In the genomic region with DNA sequence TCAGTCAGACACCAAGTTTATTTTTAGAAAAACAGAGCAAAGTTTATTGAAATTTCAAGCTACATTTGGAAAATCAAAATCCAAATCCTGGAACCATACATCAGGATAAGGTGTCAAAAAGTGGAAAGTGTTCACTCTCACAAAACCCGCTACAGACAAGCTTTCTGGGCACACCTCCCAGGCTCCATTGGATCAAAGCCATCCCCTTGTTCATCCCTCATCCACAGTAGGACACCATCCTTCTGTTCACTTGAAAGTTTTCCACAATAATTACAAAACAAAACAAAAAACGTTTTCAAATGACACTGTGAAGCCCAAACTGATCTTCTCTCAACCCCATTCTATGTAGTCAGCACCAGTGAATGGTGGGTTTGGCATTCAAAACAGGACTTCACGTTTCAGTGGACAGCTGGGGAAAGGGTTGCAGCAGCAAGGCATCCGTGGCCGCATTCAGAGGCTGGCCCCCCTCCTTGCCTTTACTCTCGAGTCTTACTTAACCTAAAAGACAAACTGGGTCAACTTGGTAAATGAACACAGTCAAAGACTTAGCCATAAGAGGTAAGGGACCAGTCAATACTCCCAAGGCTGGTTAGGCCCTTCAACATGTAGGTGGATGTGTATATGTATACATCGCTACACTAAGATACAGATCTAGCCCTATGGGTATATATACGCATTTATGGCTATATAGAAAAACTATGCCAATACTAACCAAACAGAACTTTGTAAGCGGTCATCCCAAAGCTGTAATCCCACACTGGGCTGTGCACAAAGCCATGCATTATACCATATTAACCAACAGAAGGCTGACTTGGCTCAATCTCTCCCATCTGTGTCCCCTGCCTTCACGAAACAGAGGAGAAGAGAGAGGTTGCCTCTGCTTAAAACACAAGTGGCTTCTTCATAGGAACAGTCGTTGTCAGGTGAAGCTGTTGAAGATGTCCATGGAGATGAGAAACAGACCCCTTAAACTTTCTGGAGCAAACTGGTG, we compare ENCODE assay signal across 9 cellular contexts.
DNase-seq lines count a peak whose midpoint lies in the region; ATAC-seq and TF ChIP-seq lines count a peak whose summit lies in the region.
"Had no signal": no experiment of that assay in that cellular context is flagged by ENCODE, and none has a peak within 500 bp of the region (broad histone marks: within the 10 kb centered on the region; RNA-seq: fewer than 3 reads in every experiment).

No MANE protein-coding gene starts in this region.

- TF ChIP-seq EP300 in esophagus muscularis mucosa (IDR thresholded peaks at IDR 0.05): no peak

- peak overlapping the region; percentile 99 to 100 (median 100) for H3K27ac Mint-ChIP-seq in CD4-positive, alpha-beta memory T cell

- peaks cover 80% of the 10 kb centered on the region for H3K4me1 ChIP-seq in CD4-positive, alpha-beta memory T cell (ENCODE audit: insufficient read depth, low read length)
- H3K4me1 ChIP-seq in RWPE2 (ENCODE audit: insufficient read depth, poor library complexity, severe bottlenecking) (peaks cover 27% of the 10 kb centered on the region), esophagus muscularis mucosa (peaks cover 18 to 56% (median 48%) of the 10 kb centered on the region in 4 donors), prostate gland (replicated peaks) (no peaks in the 10 kb centered on the region)

- no peaks in the 10 kb centered on the region for H3K27me3 ChIP-seq in CD4-positive, alpha-beta memory T cell (ENCODE audit: insufficient read depth, low read length)
- H3K27me3 ChIP-seq in RWPE2 (ENCODE audit: insufficient read depth, poor library complexity, severe bottlenecking): no peaks in the 10 kb centered on the region
- no peaks in the 10 kb centered on the region for H3K27me3 ChIP-seq in esophagus muscularis mucosa
- H3K27me3 ChIP-seq in prostate gland (replicated peaks; ENCODE audit: insufficient read depth): no peaks in the 10 kb centered on the region

- H3K36me3 ChIP-seq in CD4-positive, alpha-beta memory T cell (ENCODE audit: insufficient read depth, low read length): peaks cover 27% of the 10 kb centered on the region
- H3K36me3 ChIP-seq in RWPE2 (ENCODE audit: low read depth): peaks cover 34% of the 10 kb centered on the region
- H3K36me3 ChIP-seq in esophagus muscularis mucosa: peaks cover 16 to 28% (median 22%) of the 10 kb centered on the region in 4 donors
- peaks cover 0 to 5% of the 10 kb centered on the region in 2 donors for H3K36me3 ChIP-seq in prostate gland

- no peaks in the 10 kb centered on the region for H3K9me3 ChIP-seq in CD4-positive, alpha-beta memory T cell (ENCODE audit: control insufficient read depth in 1 of 2, low read length in 2 of 2)
- no peaks in the 10 kb centered on the region for H3K9me3 ChIP-seq in RWPE2 (ENCODE audit: severe bottlenecking)
- no peaks in the 10 kb centered on the region for H3K9me3 ChIP-seq in esophagus muscularis mucosa
- no peaks in the 10 kb centered on the region for H3K9me3 ChIP-seq in prostate gland

- TF ChIP-seq CTCF in RWPE2 (IDR thresholded peaks at IDR 0.05; ENCODE audit: poor library complexity, severe bottlenecking) (no peak), esophagus muscularis mucosa (IDR thresholded peaks at IDR 0.05) (no peak), prostate gland (IDR thresholded peaks at IDR 0.05) (peak in 1 of 4 experiments; percentile 10)

- TF ChIP-seq POLR2A in esophagus muscularis mucosa (IDR thresholded peaks at IDR 0.05; ENCODE audit: low read depth): no peak
- TF ChIP-seq POLR2A in prostate gland (IDR thresholded peaks at IDR 0.05): no peak

- POLR2A ChIA-PET in CD4-positive, alpha-beta memory T cell (lab: Charles Lee; ENCODE audit: partially characterized antibody): interaction anchor here (1.2 to 18.8 kb wide), 10 partner anchors 8 to 378 kb away, joined by 3 to 1740 read pairs (median 19); a partner anchor contains a TSS

- peak overlapping the region; percentile 95 for H3K27ac ChIP-seq in CD4-positive, alpha-beta memory T cell (ENCODE audit: low read depth, low read length)
- peak overlapping the region; percentile 77 for H3K27ac ChIP-seq in RWPE2 (ENCODE audit: poor library complexity, severe bottlenecking)
- H3K27ac ChIP-seq in esophagus muscularis mucosa (replicated peaks in 1 of 4): peak overlapping the region; percentile 94 to 97 (median 96)
- H3K27ac ChIP-seq in prostate gland: peak overlapping the region; percentile 98

- intact Hi-C loops in CD4-positive, alpha-beta memory T cell (cut with micrococcal nuclease): no loop called here
- intact Hi-C loops in esophagus muscularis mucosa (cut with DNase I): no loop called here
- intact Hi-C loops in prostate gland (cut with DNase I): no loop called here

- peaks cover 28 to 39% of the 10 kb centered on the region in 2 donors for H3K36me3 Mint-ChIP-seq in CD4-positive, alpha-beta memory T cell

- WGBS in esophagus muscularis mucosa: 67% methylated on average over 11 of the region's 11 CpGs
- 73% methylated on average over 8 of the region's 11 CpGs for WGBS in prostate gland

- CTCF ChIA-PET in CD4-positive, alpha-beta memory T cell (lab: Charles Lee; ENCODE audit: partially characterized antibody): interaction anchor here (1.7 to 17.4 kb wide), 4 partner anchors 27 to 63 kb away, joined by 4 to 462 read pairs (median 46); a partner anchor contains a TSS

- H3K9me3 Mint-ChIP-seq in CD4-positive, alpha-beta memory T cell: peaks cover 0 to 31% (median 0%) of the 10 kb centered on the region in 8 donors

- DNase-seq in CD4-positive, alpha-beta memory T cell: peak; percentile 45 to 63 (median 60)
- DNase-seq in RWPE2 (ENCODE audit: low spot score) (no peak), esophagus muscularis mucosa (ENCODE audit: extremely low spot score) (no peak), prostate gland (ENCODE audit: low spot score) (no peak), superior temporal gyrus (ENCODE audit: extremely low spot score) (no peak), 8988T (no peak), MV-4-11 (lab: John Stamatoyannopoulos, UW) (no peak), SKM-1 treated with dmso at 0.1 percent for 144 hours (lab: John Stamatoyannopoulos, UW; ENCODE audit: unreplicated experiment) (no peak)
- DNase-seq: NCI-H524 treated with DMSO at 0.1 percent for 48 hours had no signal

- peak overlapping the region; percentile 88 to 97 (median 96) for H3K4me3 Mint-ChIP-seq in CD4-positive, alpha-beta memory T cell

- no peaks in the 10 kb centered on the region for H3K27me3 Mint-ChIP-seq in CD4-positive, alpha-beta memory T cell

- H3K4me3 ChIP-seq in CD4-positive, alpha-beta memory T cell (ENCODE audit: low read length in 2 of 2): peak overlapping the region in 1 of 2 donors; percentile 92
- H3K4me3 ChIP-seq in RWPE2 (ENCODE audit: severe bottlenecking) (no peak overlapping the region), esophagus muscularis mucosa (peak overlapping the region; percentile 71 to 87 (median 73)), prostate gland (peak overlapping the region; percentile 64 to 71)

- no peak for ATAC-seq in RWPE2 (ENCODE audit: low read depth)

- H3K4me1 Mint-ChIP-seq in CD4-positive, alpha-beta memory T cell: peaks cover 44 to 92% (median 76%) of the 10 kb centered on the region in 4 donors

Comparison
In these comparisons a context has a peak if more than half of its experiments do, and no peak if none do; other contexts are left out.
1. DNase-seq: peak in CD4-positive, alpha-beta memory T cell (5 of 5); none in RWPE2 (single experiment), esophagus muscularis mucosa (single experiment), prostate gland (single experiment), superior temporal gyrus (single experiment), 8988T (single experiment), MV-4-11 (single experiment) and SKM-1 treated with dmso at 0.1 percent for 144 hours (single experiment).
2. Peak in every context shown above with its lines, with median percentiles within 50 percentile points of each other: H3K27ac ChIP-seq.